In the genomic region with DNA sequence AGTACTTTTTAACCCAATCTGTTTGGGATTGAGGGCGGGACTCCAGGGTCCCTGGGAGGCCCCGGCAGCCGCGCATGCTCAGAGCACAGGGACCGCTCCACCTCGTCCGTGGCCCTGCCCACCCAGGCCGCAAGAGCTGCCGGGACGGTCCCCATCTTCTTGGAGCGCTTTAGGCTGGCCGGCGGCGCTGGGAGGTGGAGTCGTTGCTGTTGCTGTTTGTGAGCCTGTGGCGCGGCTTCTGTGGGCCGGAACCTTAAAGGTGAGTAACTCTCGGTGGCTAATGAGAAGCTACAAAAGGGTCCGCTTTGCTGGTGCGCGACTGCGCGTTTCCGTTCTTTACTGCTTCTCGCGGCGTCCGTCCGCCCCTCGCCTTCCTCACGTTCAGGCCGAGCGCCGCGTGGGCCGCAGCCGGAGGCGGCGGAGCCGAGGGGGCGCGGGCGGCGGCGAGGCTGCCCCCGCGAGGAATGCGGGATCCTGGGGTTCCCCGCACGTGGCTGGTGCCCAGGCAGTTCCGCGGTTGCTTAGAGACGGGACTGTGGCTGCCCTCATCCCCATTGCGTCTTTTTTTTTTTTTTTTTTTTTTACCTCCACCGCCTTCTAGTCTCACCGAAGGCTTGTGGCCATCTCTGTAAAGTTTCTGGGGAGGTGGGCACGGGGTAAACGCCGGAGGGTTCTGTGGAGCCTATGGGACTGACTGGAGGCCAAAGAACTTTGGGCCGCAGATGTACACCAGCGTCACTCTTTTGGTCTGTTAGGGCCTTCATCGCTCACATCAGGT, we compare ENCODE assay signal across 8 cellular contexts. TPM values are rescaled to one million over a fixed set of nuclear protein-coding genes. Genes with fewer than 3 reads are reported as not detected.
DNase-seq lines count a peak whose midpoint lies in the region; ATAC-seq, FAIRE-seq and TF ChIP-seq lines count a peak whose summit lies in the region.

A gene (plus strand): TSS at position 154 of the 778 bp plus-strand sequence. CDS start 2,090 bp downstream, outside the sequence.

- H3K9me3 Mint-ChIP-seq in T-helper 1 cell treated with Interleukin-12 subunit alpha and Interleukin-12 subunit beta and Interleukin-4 antibody, amounts not matched to agents 30 μg/mL and 1 μg/mL, for 36 hours: no peaks in the 10 kb centered on the region
- H3K9me3 Mint-ChIP-seq in progenitor cell of endocrine pancreas (ENCODE audit: low read depth): no peaks in the 10 kb centered on the region

- intact Hi-C loops in left cardiac atrium (cut with DNase I): loop anchor here in 1 of 2 donors (10.0 kb wide), 1 partner anchor 274 kb away; no protein-coding TSS in a partner anchor

- peaks cover 12% of the 10 kb centered on the region for H3K36me3 Mint-ChIP-seq in T-helper 1 cell treated with Interleukin-12 subunit alpha and Interleukin-12 subunit beta and Interleukin-4 antibody, amounts not matched to agents 30 μg/mL and 1 μg/mL, for 36 hours (ENCODE audit: low read depth)
- peaks cover 5% of the 10 kb centered on the region for H3K36me3 Mint-ChIP-seq in progenitor cell of endocrine pancreas (ENCODE audit: insufficient read depth)

- peaks cover 19% of the 10 kb centered on the region for H3K4me1 Mint-ChIP-seq in T-helper 1 cell treated with Interleukin-12 subunit alpha and Interleukin-12 subunit beta and Interleukin-4 antibody, amounts not matched to agents 30 μg/mL and 1 μg/mL, for 36 hours (ENCODE audit: low read depth)
- H3K4me1 Mint-ChIP-seq in progenitor cell of endocrine pancreas (ENCODE audit: low read depth): peaks cover 11% of the 10 kb centered on the region

- TF ChIP-seq CTCF in progenitor cell of endocrine pancreas (IDR thresholded peaks at IDR 0.05; ENCODE audit: unreplicated experiment): no peak

- FAIRE-seq in GM12892 (lab: Jason Lieb, UNC): peak; percentile 96

- DNase-seq in GM12892 (ENCODE audit: insufficient read length) (peak; percentile 80), NCI-H146 treated with DMSO at 0.1 percent for 48 hours (lab: John Stamatoyannopoulos, UW; ENCODE audit: unreplicated experiment) (peak; percentile 57), amniotic stem cell (lab: John Stamatoyannopoulos, UW) (peak; percentile 80), left cardiac atrium (peak; percentile 96), progenitor cell of endocrine pancreas (ENCODE audit: low spot score, unreplicated experiment) (peak; percentile 84), ureter (ENCODE audit: low spot score) (peak; percentile 94)

- H3K4me3 Mint-ChIP-seq in T-helper 1 cell treated with Interleukin-12 subunit alpha and Interleukin-12 subunit beta and Interleukin-4 antibody, amounts not matched to agents 30 μg/mL and 1 μg/mL, for 36 hours: peak within 1 kb of the TSS; percentile 90
- H3K4me3 Mint-ChIP-seq in progenitor cell of endocrine pancreas (ENCODE audit: low read depth): peak within 1 kb of the TSS; percentile 87

- H3K27ac Mint-ChIP-seq in T-helper 1 cell treated with Interleukin-12 subunit alpha and Interleukin-12 subunit beta and Interleukin-4 antibody, amounts not matched to agents 30 μg/mL and 1 μg/mL, for 36 hours: peak within 1 kb of the TSS; percentile 81
- peak within 1 kb of the TSS; percentile 94 for H3K27ac Mint-ChIP-seq in progenitor cell of endocrine pancreas

- TF ChIP-seq POLR2A in GM12892 (IDR thresholded peaks at IDR 0.05; ENCODE audit: low read depth, low read length): peak; percentile 87

- peak; percentile 95 for ATAC-seq in HG02840 (IDR thresholded peaks at IDR 0.05; ENCODE audit: low FRiP score, unreplicated experiment)
- ATAC-seq in left cardiac atrium: peak; percentile 100

- H3K27me3 Mint-ChIP-seq in T-helper 1 cell treated with Interleukin-12 subunit alpha and Interleukin-12 subunit beta and Interleukin-4 antibody, amounts not matched to agents 30 μg/mL and 1 μg/mL, for 36 hours (ENCODE audit: low read depth): peaks cover 6% of the 10 kb centered on the region
- no peaks in the 10 kb centered on the region for H3K27me3 Mint-ChIP-seq in progenitor cell of endocrine pancreas

RNA-seq across cellular contexts. Expression of the gene that starts here (rescaled TPM):
- polyA plus RNA-seq in GM12892 (2012; ENCODE audit: missing spikeins): 154 TPM
- total RNA-seq in left cardiac atrium (10 to 100 TPM; 57.4 to 75.3 TPM), progenitor cell of endocrine pancreas (139 and 141 TPM in 2 replicates), ureter (87.6 TPM)

Comparison
In these comparisons a context has a peak if more than half of its experiments do, and no peak if none do; other contexts are left out.
1. Peak in every context shown above with its lines: DNase-seq and ATAC-seq.